Comparison of ENCODE assay signal across 8 cellular contexts in the genomic region with DNA sequence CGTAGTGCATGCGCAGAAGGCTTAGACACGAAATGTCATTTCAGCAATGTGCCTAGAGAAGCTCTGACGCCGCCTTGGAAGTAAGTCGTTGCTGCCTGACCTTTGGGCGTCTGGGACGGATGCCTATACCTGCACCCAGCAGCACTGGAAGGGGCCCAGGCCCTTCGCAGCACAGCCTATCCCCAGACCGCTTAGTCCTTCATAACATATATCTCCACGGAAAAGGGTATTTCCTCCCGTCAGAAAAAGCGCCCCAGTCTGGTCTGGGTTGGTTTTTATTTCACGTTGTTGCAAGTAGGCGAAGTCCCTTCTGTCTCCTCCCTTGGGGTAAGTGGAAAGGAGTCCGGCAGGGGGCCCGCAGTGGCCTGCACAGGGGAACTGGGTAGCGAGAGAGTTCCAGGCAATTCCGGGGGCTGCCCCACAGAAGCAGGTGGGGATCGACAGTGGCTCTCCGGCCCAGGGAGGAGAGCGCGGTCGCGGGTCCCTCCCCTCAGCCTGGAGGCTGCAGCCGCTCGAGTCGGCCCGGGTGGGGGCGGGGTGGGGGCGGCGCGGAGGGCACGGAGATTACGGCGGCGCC. TPM values are rescaled to one million over a fixed set of nuclear protein-coding genes. Genes with fewer than 3 reads are reported as not detected.
DNase-seq lines count a peak whose midpoint lies in the region; ATAC-seq and TF ChIP-seq lines count a peak whose summit lies in the region.

No MANE protein-coding gene starts in this region.

- TF ChIP-seq CTCF in astrocyte of the spinal cord (IDR thresholded peaks at IDR 0.05; ENCODE audit: low read depth, low read length) (peak; percentile 31), thyroid gland (IDR thresholded peaks at IDR 0.05) (no peak)

- peak; percentile 28 for DNase-seq in SKM-1 treated with dmso at 0.1 percent for 144 hours (lab: John Stamatoyannopoulos, UW; ENCODE audit: unreplicated experiment)
- no peak for DNase-seq in SKM-1 (lab: John Stamatoyannopoulos, UW; ENCODE audit: unreplicated experiment)
- peak; percentile 14 for DNase-seq in astrocyte of the spinal cord (ENCODE audit: low read depth, low spot score)
- peak; percentile 15 to 30 for DNase-seq in thyroid gland
- DNase-seq in NCI-H82 treated with DMSO at 0.1 percent for 48 hours (lab: John Stamatoyannopoulos, UW; ENCODE audit: unreplicated experiment): no peak

- peaks cover 19% of the 10 kb centered on the region for H3K27me3 ChIP-seq in layer of hippocampus (ENCODE audit: control insufficient read depth, insufficient read depth, low read length)
- H3K27me3 ChIP-seq in thyroid gland: peaks cover 28% of the 10 kb centered on the region

- in situ Hi-C loops in astrocyte of the spinal cord (cut with HindIII; ENCODE audit: low sequenced_read_pairs): no loop called here

- ATAC-seq in HG03460 (IDR thresholded peaks at IDR 0.05; ENCODE audit: unreplicated experiment) (no peak), GM19395 (IDR thresholded peaks at IDR 0.05; ENCODE audit: unreplicated experiment) (no peak)

- no peak for TF ChIP-seq POLR2A in thyroid gland (IDR thresholded peaks at IDR 0.05)

- intact Hi-C loops in thyroid gland (cut with DNase I): no loop called here

- H3K4me1 ChIP-seq in thyroid gland: peaks cover 3 to 26% of the 10 kb centered on the region in 2 donors

- H3K27ac ChIP-seq in layer of hippocampus (ENCODE audit: low read depth, low read length) (peak overlapping the region; percentile 31), thyroid gland (peak overlapping the region in 2 of 3 donors; percentile 7 to 29)

- H3K36me3 ChIP-seq in thyroid gland: no peaks in the 10 kb centered on the region

- peak overlapping the region; percentile 43 for H3K4me3 ChIP-seq in astrocyte of the spinal cord (ENCODE audit: low read depth, low read length)
- peak overlapping the region; percentile 30 to 35 (median 35) for H3K4me3 ChIP-seq in thyroid gland (replicated peaks in 1 of 3)

- 16 to 23% methylated on average over 15 to 19 of the region's 37 CpGs for WGBS in thyroid gland, 2 donors

- no peaks in the 10 kb centered on the region for H3K9me3 ChIP-seq in thyroid gland

RNA-seq across cellular contexts. Expression of a gene that starts 0.6 kb away (rescaled TPM):
- total RNA-seq in thyroid gland: 1 to 10 TPM; 3.3 to 8.2 (median 5.3) TPM

Comparison
In these comparisons a context has a peak if more than half of its experiments do, and no peak if none do; other contexts are left out.
1. DNase-seq: peak in SKM-1 treated with dmso at 0.1 percent for 144 hours (single experiment), astrocyte of the spinal cord (single experiment) and thyroid gland (2 of 2); none in SKM-1 (single experiment) and NCI-H82 treated with DMSO at 0.1 percent for 48 hours (single experiment).